Comparison of ENCODE assay signal across 26 cellular contexts in the genomic region with DNA sequence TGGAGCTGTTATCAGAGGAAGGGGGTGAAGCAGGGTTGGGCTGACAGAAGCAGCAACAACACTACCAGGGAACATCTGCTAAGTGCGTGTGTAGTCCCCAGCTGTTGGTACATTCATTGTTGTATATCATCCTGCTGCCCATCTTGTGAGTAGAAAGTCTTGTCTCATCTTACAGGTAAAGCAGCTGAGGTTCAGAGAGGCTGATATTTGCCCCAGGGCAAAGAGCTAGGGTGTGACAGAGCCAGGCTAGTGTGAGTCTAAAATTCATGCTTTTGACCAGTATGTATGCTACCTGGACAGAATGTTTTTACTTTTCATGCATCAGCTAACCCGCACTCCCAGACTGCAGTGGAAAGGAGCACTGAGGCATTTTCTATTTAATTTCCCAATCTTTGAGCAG.
"Had no signal": no experiment of that assay in that cellular context is flagged by ENCODE, and none has a peak within 500 bp of the region (broad histone marks: within the 10 kb centered on the region; RNA-seq: fewer than 3 reads in every experiment).

No MANE protein-coding gene starts in this region.

- H3K36me3 ChIP-seq: cardiac muscle cell, colonic mucosa, right atrium auricular region, stomach, thyroid gland, upper lobe of right lung had no signal

- DNase-seq: activated CD4-positive, alpha-beta T cell treated with anti-CD3 and anti-CD28 coated beads for 4 hours; activated CD4-positive, alpha-beta T cell treated with anti-CD3 and anti-CD28 coated beads, Interleukin-2, amount 50 U/mL, for 4 hours; activated CD8-positive, alpha-beta memory T cell treated with anti-CD3 and anti-CD28 coated beads for 24 hours; activated effector memory CD4-positive, alpha-beta T cell treated with Interleukin-2 at 50 U/mL for 16 hours; activated naive CD4-positive, alpha-beta T cell treated with Interleukin-2 at 50 U/mL for 16 hours; anterior cingulate cortex; cerebellar nuclear complex; colonic mucosa; dorsolateral prefrontal cortex; effector memory CD4-positive, alpha-beta T cell; erythroblast; head of caudate nucleus; hippocampal formation; left cardiac atrium; naive thymus-derived CD8-positive, alpha-beta T cell; nucleus accumbens; stimulated activated CD4-positive, alpha-beta T cell treated with anti-CD3 and anti-CD28 coated beads, Interleukin-2, amount 100 ng/mL, for 24 hours; stimulated activated naive B cell treated with anti-CD40 and anti-IgM and Interleukin-4, amounts not matched to agents 10 μg/mL and 1 μg/mL and 100 μg/mL, for 72 hours; stomach; thyroid gland; upper lobe of right lung had no signal

- FAIRE-seq: keratinocyte had no signal

- H3K9ac ChIP-seq: parathyroid adenoma had no signal

- H3K4me2 ChIP-seq: smooth muscle cell had no signal

- H3K4me1 ChIP-seq: colonic mucosa, parathyroid adenoma, right atrium auricular region, thyroid gland, upper lobe of right lung had no signal

- H3K27ac ChIP-seq: cardiac muscle cell, colonic mucosa, dorsolateral prefrontal cortex, parathyroid adenoma, right atrium auricular region, stomach, thyroid gland, upper lobe of right lung had no signal

- H3K4me3 ChIP-seq: cardiac muscle cell, colonic mucosa, dorsolateral prefrontal cortex, right atrium auricular region, smooth muscle cell, stomach, thyroid gland, upper lobe of right lung had no signal

- ATAC-seq: left cardiac atrium; naive thymus-derived CD8-positive, alpha-beta T cell; stimulated activated naive B cell treated with anti-CD40 and anti-IgM and Interleukin-4, amounts not matched to agents 10 μg/mL and 1 μg/mL and 100 μg/mL, for 72 hours; upper lobe of right lung had no signal

- H3K27me3 ChIP-seq: colonic mucosa, dorsolateral prefrontal cortex, right atrium auricular region, stomach, thyroid gland, upper lobe of right lung had no signal

- H2AFZ ChIP-seq: parathyroid adenoma had no signal

- H3K9me3 ChIP-seq: colonic mucosa, right atrium auricular region, thyroid gland, upper lobe of right lung had no signal
